2 cellular contexts compared by ENCODE assay signal in the genomic region with DNA sequence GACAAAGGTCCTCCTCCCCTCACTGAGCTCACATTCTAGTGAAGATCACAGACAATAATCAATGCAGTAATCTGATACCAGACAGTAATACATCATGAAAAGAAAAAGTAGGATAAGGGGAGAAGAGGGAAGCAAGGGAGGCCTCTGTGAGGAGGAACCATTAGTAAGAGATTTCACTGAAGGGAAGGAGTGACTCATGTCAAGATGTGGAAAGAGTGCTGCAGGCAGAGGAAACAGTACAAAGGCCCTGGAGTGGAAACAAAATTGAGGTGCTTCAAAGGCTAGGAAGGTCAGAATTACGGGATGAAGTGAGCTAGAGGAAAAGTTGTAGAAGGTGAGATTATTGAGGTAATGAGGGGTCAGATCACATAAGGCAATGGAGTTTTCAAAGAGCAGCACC.
TF ChIP-seq lines count a peak whose summit lies in the region.

No MANE protein-coding gene starts in this region.

TF ChIP-seq in liver, 16 proteins besides CTCF, POLR2A, EP300 and RAD21:
- TF ChIP-seq, protein P1, sequence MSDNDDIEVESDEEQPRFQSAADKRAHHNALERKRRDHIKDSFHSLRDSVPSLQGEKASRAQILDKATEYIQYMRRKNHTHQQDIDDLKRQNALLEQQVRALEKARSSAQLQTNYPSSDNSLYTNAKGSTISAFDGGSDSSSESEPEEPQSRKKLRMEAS (IDR thresholded peaks at IDR 0.05) = no peak
- TF ChIP-seq FOXA2 (IDR thresholded peaks at IDR 0.05) = no peak
- TF ChIP-seq HNF4A (conservative IDR thresholded peaks at IDR 0.05) = no peak
- TF ChIP-seq YY1 (IDR thresholded peaks at IDR 0.05) = no peak
- no peak for TF ChIP-seq FOXA1 (IDR thresholded peaks at IDR 0.05)
- TF ChIP-seq TAF1 (conservative IDR thresholded peaks at IDR 0.05) = no peak

TF ChIP-seq in HepG2, 621 proteins besides CTCF, POLR2A, EP300 and RAD21:
- TF ChIP-seq, protein P2, sequence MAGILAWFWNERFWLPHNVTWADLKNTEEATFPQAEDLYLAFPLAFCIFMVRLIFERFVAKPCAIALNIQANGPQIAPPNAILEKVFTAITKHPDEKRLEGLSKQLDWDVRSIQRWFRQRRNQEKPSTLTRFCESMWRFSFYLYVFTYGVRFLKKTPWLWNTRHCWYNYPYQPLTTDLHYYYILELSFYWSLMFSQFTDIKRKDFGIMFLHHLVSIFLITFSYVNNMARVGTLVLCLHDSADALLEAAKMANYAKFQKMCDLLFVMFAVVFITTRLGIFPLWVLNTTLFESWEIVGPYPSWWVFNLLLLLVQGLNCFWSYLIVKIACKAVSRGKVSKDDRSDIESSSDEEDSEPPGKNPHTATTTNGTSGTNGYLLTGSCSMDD (CRISPR knock-in tag; IDR thresholded peaks at IDR 0.05) = no peak
- TF ChIP-seq ZNF225 (CRISPR knock-in tag; IDR thresholded peaks at IDR 0.05) (no peak), ZNF557 (CRISPR knock-in tag; IDR thresholded peaks at IDR 0.05) (no peak), ZSCAN21 (CRISPR knock-in tag; IDR thresholded peaks at IDR 0.05; ENCODE audit: borderline replicate concordance) (no peak), NFYC (CRISPR knock-in tag; IDR thresholded peaks at IDR 0.05) (no peak)
